8 cellular contexts compared by ENCODE assay signal in genomic region chr5:61331407-61332368, GRCh38. TPM values are rescaled to one million over a fixed set of nuclear protein-coding genes. Genes with fewer than 3 reads are reported as not detected.
DNase-seq lines count a peak whose midpoint lies in the region; ATAC-seq and TF ChIP-seq lines count a peak whose summit lies in the region.

Gene ZSWIM6 (plus strand): TSS chr5:61332258. CDS start chr5:61332273, 15 bp downstream.

- H3K9me3 ChIP-seq in esophagus muscularis mucosa (no peaks in the 10 kb centered on the region), muscle layer of duodenum (ENCODE audit: control insufficient read depth in 1 of 2, low read length in 2 of 2) (no peaks in the 10 kb centered on the region)

- peak; percentile 63 for ATAC-seq in GM21619 (IDR thresholded peaks at IDR 0.05; ENCODE audit: unreplicated experiment)
- ATAC-seq in activated T-cell treated with anti-CD3 and anti-CD28 coated beads, Interleukin-2, amount 50 U/mL, for 72 hours (replicated peaks in 1 of 2): peak; percentile 79 to 82

- H3K27ac ChIP-seq in esophagus muscularis mucosa (replicated peaks in 1 of 4) (peak within 1 kb of the TSS; percentile 97 to 98 (median 98)), muscle layer of duodenum (ENCODE audit: low read length) (peak within 1 kb of the TSS; percentile 72)

- peak within 1 kb of the TSS; percentile 92 to 98 for H3K4me3 Mint-ChIP-seq in activated T-cell treated with anti-CD3 and anti-CD28 coated beads, Interleukin-2, amount 50 U/mL, for 72 hours

- intact Hi-C loops in esophagus muscularis mucosa (cut with DNase I): loop anchor here (2.0 to 10.0 kb wide), 5 partner anchors 77 to 387 kb away; partner anchors contain the start of genes ERCC8, NDUFAF2 and SMIM15

- H3K4me1 ChIP-seq in esophagus muscularis mucosa: peaks cover 16 to 52% (median 46%) of the 10 kb centered on the region in 4 donors
- H3K4me1 ChIP-seq in muscle layer of duodenum (ENCODE audit: control insufficient read depth in 1 of 2, insufficient read depth in 2 of 2, low read length in 2 of 2): peaks cover 18 to 29% of the 10 kb centered on the region in 2 donors

- peaks cover 33% of the 10 kb centered on the region for H3K27me3 Mint-ChIP-seq in activated T-cell treated with anti-CD3 and anti-CD28 coated beads, Interleukin-2, amount 50 U/mL, for 72 hours (ENCODE audit: low read depth)

- TF ChIP-seq CTCF in esophagus muscularis mucosa (IDR thresholded peaks at IDR 0.05): no peak

- no peaks in the 10 kb centered on the region for H3K9me3 Mint-ChIP-seq in activated T-cell treated with anti-CD3 and anti-CD28 coated beads, Interleukin-2, amount 50 U/mL, for 72 hours

- H3K4me3 ChIP-seq in Jurkat, Clone E6-1 (ENCODE audit: low read length): peak within 1 kb of the TSS; percentile 62
- H3K4me3 ChIP-seq in esophagus muscularis mucosa: peak within 1 kb of the TSS; percentile 82 to 99 (median 88)
- H3K4me3 ChIP-seq in muscle layer of duodenum (ENCODE audit: low read depth in 1 of 2, low read length in 2 of 2): peak within 1 kb of the TSS; percentile 90 to 95

- DNase-seq in DMS153 (lab: John Stamatoyannopoulos, UW) (peak; percentile 89), esophagus muscularis mucosa (ENCODE audit: extremely low spot score) (peak; percentile 100)
- peak; percentile 95 for DNase-seq in Jurkat, Clone E6-1 (ENCODE audit: low read depth, low spot score)
- peak; percentile 98 to 99 for DNase-seq in activated T-cell treated with anti-CD3 and anti-CD28 coated beads, Interleukin-2, amount 50 U/mL, for 72 hours
- peak; percentile 94 for DNase-seq in stimulated activated CD8-positive, alpha-beta memory T cell treated with anti-CD3 and anti-CD28 coated beads, Interleukin-7, amount 100 ng/mL, for 24 hours (ENCODE audit: low read depth)

- peak within 1 kb of the TSS; percentile 92 for H3K27ac Mint-ChIP-seq in activated T-cell treated with anti-CD3 and anti-CD28 coated beads, Interleukin-2, amount 50 U/mL, for 72 hours

- H3K4me1 Mint-ChIP-seq in activated T-cell treated with anti-CD3 and anti-CD28 coated beads, Interleukin-2, amount 50 U/mL, for 72 hours (ENCODE audit: low read depth): peaks cover 52% of the 10 kb centered on the region

- H3K27me3 ChIP-seq in esophagus muscularis mucosa: no peaks in the 10 kb centered on the region
- no peaks in the 10 kb centered on the region for H3K27me3 ChIP-seq in muscle layer of duodenum (ENCODE audit: low read depth, low read length)

- H3K36me3 Mint-ChIP-seq in activated T-cell treated with anti-CD3 and anti-CD28 coated beads, Interleukin-2, amount 50 U/mL, for 72 hours (ENCODE audit: insufficient read depth in 2 of 2): peaks cover 7 to 10% of the 10 kb centered on the region in 2 donors

- TF ChIP-seq EP300 in esophagus muscularis mucosa (IDR thresholded peaks at IDR 0.05): no peak

- H3K36me3 ChIP-seq in esophagus muscularis mucosa: no peaks in the 10 kb centered on the region
- no peaks in the 10 kb centered on the region for H3K36me3 ChIP-seq in muscle layer of duodenum (ENCODE audit: control insufficient read depth in 1 of 2, insufficient read depth in 2 of 2, low read length in 2 of 2)

- 0% methylated on average over 35 of the region's 94 CpGs for WGBS in esophagus muscularis mucosa

- TF ChIP-seq POLR2A in esophagus muscularis mucosa (IDR thresholded peaks at IDR 0.05; ENCODE audit: low read depth): peak; percentile 87

TF ChIP-seq in PFSK-1, 5 proteins besides CTCF, POLR2A, EP300 and RAD21:
- TF ChIP-seq REST (IDR thresholded peaks at IDR 0.05; ENCODE audit: insufficient read depth in 1 of 2, low read depth in 2 of 2, low read length in 2 of 2): peak; percentile 66 to 81; a peak in 3 of 4 replicates
- no peak for TF ChIP-seq FOXP2 (optimal IDR thresholded peaks at IDR 0.05; ENCODE audit: borderline replicate concordance, extremely low read depth, extremely low read length, insufficient read depth)
- peak; percentile 85 for TF ChIP-seq POLR2AphosphoS5 (IDR thresholded peaks at IDR 0.05; ENCODE audit: low read depth, low read length)
- peak; percentile 49; the same call in 1 of the 2 replicates for TF ChIP-seq SIN3A (IDR thresholded peaks at IDR 0.05; ENCODE audit: borderline replicate concordance, insufficient read depth, low read length)
- TF ChIP-seq TAF1 (IDR thresholded peaks at IDR 0.05; ENCODE audit: borderline replicate concordance, insufficient read depth, low read length): peak; percentile 100

RNA-seq across cellular contexts. Expression of gene ZSWIM6, which starts in this region (rescaled TPM):
- 2.5 TPM for polyA plus RNA-seq in Jurkat, Clone E6-1 (2012; ENCODE audit: insufficient read depth, insufficient read length)
- polyA plus RNA-seq in PFSK-1 (2012; ENCODE audit: insufficient read length, low read depth): 7.6 TPM
- 1 to 10 TPM; 6.9 to 8.6 TPM for total RNA-seq in activated T-cell treated with anti-CD3 and anti-CD28 coated beads, Interleukin-2, amount 50 U/mL, for 72 hours
- 10 to 100 TPM; 10.2 to 16.4 (median 12.5) TPM for total RNA-seq in esophagus muscularis mucosa

Comparison
In these comparisons a context has a peak if more than half of its experiments do, and no peak if none do; other contexts are left out.
1. Peak in every context shown above with its lines: DNase-seq, ATAC-seq, H3K4me3 ChIP-seq and H3K27ac ChIP-seq.